ENCODE assay signal across 8 cellular contexts in genomic region chr22:37676691-37677627, GRCh38. TPM values are rescaled to one million over a fixed set of nuclear protein-coding genes. Genes with fewer than 3 reads are reported as not detected.
DNase-seq lines count a peak whose midpoint lies in the region; ATAC-seq, FAIRE-seq and TF ChIP-seq lines count a peak whose summit lies in the region.

No MANE protein-coding gene starts in this region.

- H3K36me3 ChIP-seq in HepG2 (replicated peaks in 1 of 2; ENCODE audit: control insufficient read depth in 1 of 2, insufficient read depth in 2 of 2, low read length in 2 of 2), result peaks cover 0 to 2% of the 10 kb centered on the region in 2 experiments; a peak in 1 of 5 replicates

- POLR2A ChIA-PET in activated CD4-positive, alpha-beta T cell treated with anti-CD3 and anti-CD28 coated beads for 36 hours (lab: Charles Lee), result interaction anchor here (0.9 to 1.1 kb wide), 2 partner anchors 9 to 18 kb away, joined by 3 read pairs; partner anchors contain the start of genes NOL12 and PDXP
- POLR2A ChIA-PET in HepG2 (lab: Yijun Ruan, JAX), result interaction anchor here (0.6 to 6.0 kb wide), 7 partner anchors 9 to 323 kb away, joined by 3 to 120 read pairs (median 4); partner anchors contain the start of genes NOL12 and PDXP

- in situ Hi-C loops in HepG2 (cut with HindIII; ENCODE audit: extremely low pct_ligation_motif_present, low pct_unique_long_range_greater_than_20kb), result no loop called here

- CTCF ChIA-PET in activated CD4-positive, alpha-beta T cell treated with anti-CD3 and anti-CD28 coated beads for 36 hours (lab: Charles Lee), result interaction anchor here (0.6 to 1.8 kb wide), 6 partner anchors 15 to 439 kb away, joined by 3 to 8 read pairs (median 4); no protein-coding TSS in a partner anchor
- CTCF ChIA-PET in HepG2 (lab: Yijun Ruan, JAX; ENCODE audit: low intra/inter-chr PET ratio, low total read pairs), result no interaction called here

- peak overlapping the region; percentile 33 for H3K27ac ChIP-seq in HepG2 (ENCODE audit: extremely low read length, insufficient read depth, low read length)

- H3K36me3 Mint-ChIP-seq in activated CD4-positive, alpha-beta T cell treated with anti-CD3 and anti-CD28 coated beads for 36 hours (ENCODE audit: low read depth), result peaks cover 12% of the 10 kb centered on the region

- DNase-seq in GM12865 (ENCODE audit: low read depth), result peak; percentile 93
- peak; percentile 77 for DNase-seq in NCI-H226
- peak; percentile 97 for DNase-seq in activated CD4-positive, alpha-beta T cell treated with anti-CD3 and anti-CD28 coated beads for 36 hours
- DNase-seq in choroid plexus epithelial cell (ENCODE audit: low read depth), result peak; percentile 98
- DNase-seq in HepG2 (ENCODE audit: low spot score), result peak; percentile 75
- DNase-seq in stimulated activated CD4-positive, alpha-beta T cell treated with anti-CD3 and anti-CD28 coated beads, Interleukin-2, amount 100 ng/mL, for 4 hours (ENCODE audit: low read depth), result peak; percentile 94
- DNase-seq in hippocampal formation (lab: John Stamatoyannopoulos, UW), result no peak

- no peak for TF ChIP-seq POLR2A in HepG2 (IDR thresholded peaks at IDR 0.05; ENCODE audit: insufficient read depth in 1 of 2, low read depth in 2 of 2, low read length in 2 of 2)

- WGBS in HepG2 (ENCODE audit: low lambda C conversion rate), result 7% methylated on average over 24 of the region's 46 CpGs

- no peaks in the 10 kb centered on the region for H3K79me2 ChIP-seq in HepG2 (ENCODE audit: insufficient read depth, low read length)

- no peak for TF ChIP-seq RAD21 in HepG2 (CRISPR knock-in tag; IDR thresholded peaks at IDR 0.05)

- no peak overlapping the region for H2AFZ ChIP-seq in HepG2 (ENCODE audit: low read length)

- peak overlapping the region; percentile 71 for H3K9ac ChIP-seq in HepG2 (ENCODE audit: insufficient read depth, low read depth, low read length)

- BruUV-seq in HepG2 (replicated peaks; lab: Mats Ljungman, UMichigan), result no TSS peak

- no peaks in the 10 kb centered on the region for H3K27me3 ChIP-seq in HepG2 (ENCODE audit: control insufficient read depth in 1 of 2, insufficient read depth in 2 of 2, low read length in 2 of 2)

- intact Hi-C loops in activated CD4-positive, alpha-beta T cell treated with anti-CD3 and anti-CD28 coated beads for 36 hours (cut with DNase I, micrococcal nuclease), result loop anchor here (1.0 to 10.0 kb wide), 12 partner anchors 9 to 1078 kb away; partner anchors contain the start of genes GGA1 (in 2 of the 2), PDXP (in 2 of the 2), ANKRD54 (in 1 of the 2) and DMC1 (in 1 of the 2)
- intact Hi-C loops in HepG2 (cut with micrococcal nuclease; ENCODE audit: unreplicated experiment), result loop anchor here (1.0 kb wide), 1 partner anchor 16 kb away; no protein-coding TSS in a partner anchor

- no peak for FAIRE-seq in HepG2 (lab: Jason Lieb, UNC)

- H3K4me3 ChIP-seq in GM12865 (ENCODE audit: low read depth, low read length) (peak overlapping the region; percentile 71), choroid plexus epithelial cell (ENCODE audit: low read depth, low read length) (peak overlapping the region; percentile 80), HepG2 (replicated peaks in 1 of 3; ENCODE audit: insufficient read depth in 1 of 3, low read depth in 2 of 3, low read length in 3 of 3) (peak overlapping the region; percentile 57 to 71 (median 59))

- H3K4me1 Mint-ChIP-seq in activated CD4-positive, alpha-beta T cell treated with anti-CD3 and anti-CD28 coated beads for 36 hours, result peaks cover 57% of the 10 kb centered on the region

- no peak for TF ChIP-seq EP300 in HepG2 (IDR thresholded peaks at IDR 0.05; ENCODE audit: low read depth in 2 of 2, low read length in 2 of 2)
- peak; percentile 38; the same call in 1 of the 2 replicates for TF ChIP-seq EP300 in HepG2 (CRISPR knock-in tag; IDR thresholded peaks at IDR 0.05; ENCODE audit: borderline replicate concordance)

- peak; percentile 61 for ATAC-seq in HG02798 (IDR thresholded peaks at IDR 0.05; ENCODE audit: poor library complexity, unreplicated experiment)
- peak; percentile 78 for ATAC-seq in activated CD4-positive, alpha-beta T cell treated with anti-CD3 and anti-CD28 coated beads for 36 hours
- peak; percentile 20 for ATAC-seq in HepG2

- no peaks in the 10 kb centered on the region for H4K20me1 ChIP-seq in HepG2 (ENCODE audit: insufficient read depth, low read length)

- no peaks in the 10 kb centered on the region for H3K9me3 ChIP-seq in HepG2 (ENCODE audit: low read length)

- H3K9me3 Mint-ChIP-seq in activated CD4-positive, alpha-beta T cell treated with anti-CD3 and anti-CD28 coated beads for 36 hours (ENCODE audit: low read depth), result no peaks in the 10 kb centered on the region

- peak overlapping the region; percentile 96 for H3K27ac Mint-ChIP-seq in activated CD4-positive, alpha-beta T cell treated with anti-CD3 and anti-CD28 coated beads for 36 hours

- TF ChIP-seq CTCF in GM12865 (IDR thresholded peaks at IDR 0.05; ENCODE audit: insufficient read depth, low read depth, low read length, missing control alignments) (no peak), choroid plexus epithelial cell (conservative IDR thresholded peaks at IDR 0.05; ENCODE audit: low read depth, low read length) (no peak), HepG2 (CRISPR knock-in tag; IDR thresholded peaks at IDR 0.05) (no peak)

- H3K4me3 Mint-ChIP-seq in activated CD4-positive, alpha-beta T cell treated with anti-CD3 and anti-CD28 coated beads for 36 hours, result peak overlapping the region; percentile 89

- no peaks in the 10 kb centered on the region for H3K27me3 Mint-ChIP-seq in activated CD4-positive, alpha-beta T cell treated with anti-CD3 and anti-CD28 coated beads for 36 hours

- peaks cover 54% of the 10 kb centered on the region for H3K4me1 ChIP-seq in HepG2 (ENCODE audit: insufficient read depth, low read length)

- H3K4me2 ChIP-seq in HepG2 (ENCODE audit: low read depth, low read length), result peak overlapping the region; percentile 96

RNA-seq across cellular contexts. Expression of gene LGALS1, which starts 1.5 kb away (rescaled TPM):
- 100 to 1,000 TPM; 522 to 663 TPM for total RNA-seq in activated CD4-positive, alpha-beta T cell treated with anti-CD3 and anti-CD28 coated beads for 36 hours
- total RNA-seq in HepG2 (2016; rRNA removed; fragmentation: Illumina TruSeq; extraction: Trizol), result 103 and 124 TPM in 2 replicates
- 57.9 and 62.2 TPM in 2 replicates for total RNA-seq in HepG2 (2016; cell fraction: cytosol; rRNA removed; fragmentation: Illumina TruSeq; extraction: Trizol; ENCODE audit: low read depth)
- 112 and 139 TPM in 2 replicates for total RNA-seq in HepG2 (2016; cell fraction: insoluble cytoplasmic fraction; rRNA removed; fragmentation: Illumina TruSeq; extraction: Trizol)
- total RNA-seq in HepG2 (2016; cell fraction: membrane; rRNA removed; fragmentation: Illumina TruSeq; extraction: Trizol), result 82.6 and 91.4 TPM in 2 replicates
- 41.9 and 43.3 TPM in 2 replicates for total RNA-seq in HepG2 (2016; cell fraction: nucleus; rRNA removed; fragmentation: Illumina TruSeq; extraction: Trizol)
- 858 and 969 TPM in 2 replicates for polyA plus RNA-seq in HepG2 (2011; rRNA removed)
- 832 and 1,201 TPM in 2 replicates for polyA plus RNA-seq in HepG2 (2011; cell fraction: cytosol; rRNA removed)
- polyA plus RNA-seq in HepG2 (2011; cell fraction: nucleus; rRNA removed), result 345 and 371 TPM in 2 replicates
- polyA plus RNA-seq in HepG2 (2012), result 159 and 278 TPM in 2 replicates
- 67.7 and 71.5 TPM in 2 replicates for polyA plus RNA-seq in HepG2 (2016; cell fraction: cytosol; fragmentation: Illumina TruSeq; extraction: Trizol; ENCODE audit: low read depth)
- polyA plus RNA-seq in HepG2 (2016; cell fraction: insoluble cytoplasmic fraction; fragmentation: Illumina TruSeq; extraction: Trizol; ENCODE audit: low read depth), result 127 and 134 TPM in 2 replicates
- 86.0 and 88.7 TPM in 2 replicates for polyA plus RNA-seq in HepG2 (2016; cell fraction: membrane; fragmentation: Illumina TruSeq; extraction: Trizol; ENCODE audit: low read depth)
- polyA plus RNA-seq in HepG2 (2016; cell fraction: nucleus; fragmentation: Illumina TruSeq; extraction: Trizol; ENCODE audit: insufficient read depth, low read depth), result 73.5 and 82.4 TPM in 2 replicates
- 698 and 901 TPM in 2 replicates for polyA minus RNA-seq in HepG2 (2011; rRNA and poly(A)+ RNA removed; ENCODE audit: low replicate concordance)
- polyA minus RNA-seq in HepG2 (2011; cell fraction: cytosol; rRNA and poly(A)+ RNA removed), result 108 and 111 TPM in 2 replicates
- polyA minus RNA-seq in HepG2 (2011; cell fraction: nucleus; rRNA and poly(A)+ RNA removed), result 36.1 and 40.8 TPM in 2 replicates

RNA-seq across cellular contexts. Expression of gene NOL12, which starts 9.2 kb away (rescaled TPM):
- total RNA-seq in activated CD4-positive, alpha-beta T cell treated with anti-CD3 and anti-CD28 coated beads for 36 hours, result 10 to 100 TPM; 37.1 to 42.3 TPM
- total RNA-seq in HepG2 (2016; rRNA removed; fragmentation: Illumina TruSeq; extraction: Trizol), result 27.5 and 31.4 TPM in 2 replicates
- total RNA-seq in HepG2 (2016; cell fraction: cytosol; rRNA removed; fragmentation: Illumina TruSeq; extraction: Trizol; ENCODE audit: low read depth), result 16.8 and 19.1 TPM in 2 replicates
- total RNA-seq in HepG2 (2016; cell fraction: insoluble cytoplasmic fraction; rRNA removed; fragmentation: Illumina TruSeq; extraction: Trizol), result 32.5 and 33.9 TPM in 2 replicates
- 15.1 and 15.8 TPM in 2 replicates for total RNA-seq in HepG2 (2016; cell fraction: membrane; rRNA removed; fragmentation: Illumina TruSeq; extraction: Trizol)
- total RNA-seq in HepG2 (2016; cell fraction: nucleus; rRNA removed; fragmentation: Illumina TruSeq; extraction: Trizol), result 16.0 and 18.3 TPM in 2 replicates
- polyA plus RNA-seq in HepG2 (2011; rRNA removed), result 11.8 and 14.3 TPM in 2 replicates
- polyA plus RNA-seq in HepG2 (2011; cell fraction: cytosol; rRNA removed), result 10.6 and 13.4 TPM in 2 replicates
- polyA plus RNA-seq in HepG2 (2011; cell fraction: nucleus; rRNA removed), result 22.9 and 24.1 TPM in 2 replicates
- 7.3 and 8.5 TPM in 2 replicates for polyA plus RNA-seq in HepG2 (2012)
- 11.0 and 12.6 TPM in 2 replicates for polyA plus RNA-seq in HepG2 (2016; cell fraction: cytosol; fragmentation: Illumina TruSeq; extraction: Trizol; ENCODE audit: low read depth)
- polyA plus RNA-seq in HepG2 (2016; cell fraction: insoluble cytoplasmic fraction; fragmentation: Illumina TruSeq; extraction: Trizol; ENCODE audit: low read depth), result 33.1 and 34.7 TPM in 2 replicates
- polyA plus RNA-seq in HepG2 (2016; cell fraction: membrane; fragmentation: Illumina TruSeq; extraction: Trizol; ENCODE audit: low read depth), result 11.4 and 13.2 TPM in 2 replicates
- 32.5 and 32.7 TPM in 2 replicates for polyA plus RNA-seq in HepG2 (2016; cell fraction: nucleus; fragmentation: Illumina TruSeq; extraction: Trizol; ENCODE audit: insufficient read depth, low read depth)
- polyA minus RNA-seq in HepG2 (2011; rRNA and poly(A)+ RNA removed; ENCODE audit: low replicate concordance), result 17.5 and 18.0 TPM in 2 replicates
- 6.7 and 8.4 TPM in 2 replicates for polyA minus RNA-seq in HepG2 (2011; cell fraction: cytosol; rRNA and poly(A)+ RNA removed)
- 18.2 and 19.4 TPM in 2 replicates for polyA minus RNA-seq in HepG2 (2011; cell fraction: nucleus; rRNA and poly(A)+ RNA removed)

RNA-seq across cellular contexts. Expression of gene PDXP, which starts 18.4 kb away (rescaled TPM):
- 10 to 100 TPM; 35.8 to 37.8 TPM for total RNA-seq in activated CD4-positive, alpha-beta T cell treated with anti-CD3 and anti-CD28 coated beads for 36 hours
- 46.1 and 58.2 TPM in 2 replicates for total RNA-seq in HepG2 (2016; rRNA removed; fragmentation: Illumina TruSeq; extraction: Trizol)
- 62.9 and 64.6 TPM in 2 replicates for total RNA-seq in HepG2 (2016; cell fraction: cytosol; rRNA removed; fragmentation: Illumina TruSeq; extraction: Trizol; ENCODE audit: low read depth)
- total RNA-seq in HepG2 (2016; cell fraction: insoluble cytoplasmic fraction; rRNA removed; fragmentation: Illumina TruSeq; extraction: Trizol), result 45.3 and 56.4 TPM in 2 replicates
- 118 and 121 TPM in 2 replicates for total RNA-seq in HepG2 (2016; cell fraction: membrane; rRNA removed; fragmentation: Illumina TruSeq; extraction: Trizol)
- total RNA-seq in HepG2 (2016; cell fraction: nucleus; rRNA removed; fragmentation: Illumina TruSeq; extraction: Trizol), result 25.4 and 29.3 TPM in 2 replicates
- 70.6 and 85.3 TPM in 2 replicates for polyA plus RNA-seq in HepG2 (2011; rRNA removed)
- polyA plus RNA-seq in HepG2 (2011; cell fraction: cytosol; rRNA removed), result 84.8 and 95.4 TPM in 2 replicates
- polyA plus RNA-seq in HepG2 (2011; cell fraction: nucleus; rRNA removed), result 35.1 and 40.0 TPM in 2 replicates
- 56.1 and 70.1 TPM in 2 replicates for polyA plus RNA-seq in HepG2 (2012)
- 91.9 and 92.3 TPM in 2 replicates for polyA plus RNA-seq in HepG2 (2016; cell fraction: cytosol; fragmentation: Illumina TruSeq; extraction: Trizol; ENCODE audit: low read depth)
- 62.2 and 67.0 TPM in 2 replicates for polyA plus RNA-seq in HepG2 (2016; cell fraction: insoluble cytoplasmic fraction; fragmentation: Illumina TruSeq; extraction: Trizol; ENCODE audit: low read depth)
- 136 and 141 TPM in 2 replicates for polyA plus RNA-seq in HepG2 (2016; cell fraction: membrane; fragmentation: Illumina TruSeq; extraction: Trizol; ENCODE audit: low read depth)
- 55.6 and 56.4 TPM in 2 replicates for polyA plus RNA-seq in HepG2 (2016; cell fraction: nucleus; fragmentation: Illumina TruSeq; extraction: Trizol; ENCODE audit: insufficient read depth, low read depth)
- 51.1 and 129 TPM in 2 replicates for polyA minus RNA-seq in HepG2 (2011; rRNA and poly(A)+ RNA removed; ENCODE audit: low replicate concordance)
- polyA minus RNA-seq in HepG2 (2011; cell fraction: cytosol; rRNA and poly(A)+ RNA removed), result 45.3 and 51.1 TPM in 2 replicates
- 11.2 and 19.6 TPM in 2 replicates for polyA minus RNA-seq in HepG2 (2011; cell fraction: nucleus; rRNA and poly(A)+ RNA removed)

RNA-seq across cellular contexts. Expression of gene TRIOBP, which starts 19.9 kb away (rescaled TPM):
- 10 to 100 TPM; 23.3 to 26.1 TPM for total RNA-seq in activated CD4-positive, alpha-beta T cell treated with anti-CD3 and anti-CD28 coated beads for 36 hours
- total RNA-seq in HepG2 (2016; rRNA removed; fragmentation: Illumina TruSeq; extraction: Trizol), result 11.3 and 15.4 TPM in 2 replicates
- 7.1 and 8.1 TPM in 2 replicates for total RNA-seq in HepG2 (2016; cell fraction: cytosol; rRNA removed; fragmentation: Illumina TruSeq; extraction: Trizol; ENCODE audit: low read depth)
- 10.9 and 14.5 TPM in 2 replicates for total RNA-seq in HepG2 (2016; cell fraction: insoluble cytoplasmic fraction; rRNA removed; fragmentation: Illumina TruSeq; extraction: Trizol)
- 15.0 and 16.4 TPM in 2 replicates for total RNA-seq in HepG2 (2016; cell fraction: membrane; rRNA removed; fragmentation: Illumina TruSeq; extraction: Trizol)
- total RNA-seq in HepG2 (2016; cell fraction: nucleus; rRNA removed; fragmentation: Illumina TruSeq; extraction: Trizol), result 12.3 and 18.6 TPM in 2 replicates
- polyA plus RNA-seq in HepG2 (2011; rRNA removed), result 6.1 and 10.1 TPM in 2 replicates
- polyA plus RNA-seq in HepG2 (2011; cell fraction: cytosol; rRNA removed), result 5.6 and 8.0 TPM in 2 replicates
- polyA plus RNA-seq in HepG2 (2011; cell fraction: nucleus; rRNA removed), result 19.7 and 19.9 TPM in 2 replicates
- polyA plus RNA-seq in HepG2 (2012), result 7.0 TPM in 2 replicates
- polyA plus RNA-seq in HepG2 (2016; cell fraction: cytosol; fragmentation: Illumina TruSeq; extraction: Trizol; ENCODE audit: low read depth), result 7.6 and 8.0 TPM in 2 replicates
- 12.7 and 16.2 TPM in 2 replicates for polyA plus RNA-seq in HepG2 (2016; cell fraction: insoluble cytoplasmic fraction; fragmentation: Illumina TruSeq; extraction: Trizol; ENCODE audit: low read depth)
- polyA plus RNA-seq in HepG2 (2016; cell fraction: membrane; fragmentation: Illumina TruSeq; extraction: Trizol; ENCODE audit: low read depth), result 12.7 and 14.1 TPM in 2 replicates
- polyA plus RNA-seq in HepG2 (2016; cell fraction: nucleus; fragmentation: Illumina TruSeq; extraction: Trizol; ENCODE audit: insufficient read depth, low read depth), result 21.7 and 21.8 TPM in 2 replicates
- 23.8 and 48.7 TPM in 2 replicates for polyA minus RNA-seq in HepG2 (2011; rRNA and poly(A)+ RNA removed; ENCODE audit: low replicate concordance)
- 4.7 and 7.0 TPM in 2 replicates for polyA minus RNA-seq in HepG2 (2011; cell fraction: cytosol; rRNA and poly(A)+ RNA removed)
- polyA minus RNA-seq in HepG2 (2011; cell fraction: nucleus; rRNA and poly(A)+ RNA removed), result 13.6 and 16.2 TPM in 2 replicates

RNA-seq across cellular contexts. Expression of gene SH3BP1, which starts 37.5 kb away (rescaled TPM):
- 10 to 100 TPM; 86.5 to 98.2 TPM for total RNA-seq in activated CD4-positive, alpha-beta T cell treated with anti-CD3 and anti-CD28 coated beads for 36 hours
- 8.4 and 9.4 TPM in 2 replicates for total RNA-seq in HepG2 (2016; rRNA removed; fragmentation: Illumina TruSeq; extraction: Trizol)
- 5.6 and 6.0 TPM in 2 replicates for total RNA-seq in HepG2 (2016; cell fraction: cytosol; rRNA removed; fragmentation: Illumina TruSeq; extraction: Trizol; ENCODE audit: low read depth)
- total RNA-seq in HepG2 (2016; cell fraction: insoluble cytoplasmic fraction; rRNA removed; fragmentation: Illumina TruSeq; extraction: Trizol), result 6.3 and 8.5 TPM in 2 replicates
- 9.2 and 11.0 TPM in 2 replicates for total RNA-seq in HepG2 (2016; cell fraction: membrane; rRNA removed; fragmentation: Illumina TruSeq; extraction: Trizol)
- 6.6 and 9.5 TPM in 2 replicates for total RNA-seq in HepG2 (2016; cell fraction: nucleus; rRNA removed; fragmentation: Illumina TruSeq; extraction: Trizol)
- polyA plus RNA-seq in HepG2 (2011; rRNA removed), result 15.7 and 18.5 TPM in 2 replicates
- 7.3 and 12.2 TPM in 2 replicates for polyA plus RNA-seq in HepG2 (2011; cell fraction: cytosol; rRNA removed)
- polyA plus RNA-seq in HepG2 (2011; cell fraction: nucleus; rRNA removed), result 56.4 and 86.5 TPM in 2 replicates
- 23.6 and 27.1 TPM in 2 replicates for polyA plus RNA-seq in HepG2 (2012)
- polyA plus RNA-seq in HepG2 (2016; cell fraction: cytosol; fragmentation: Illumina TruSeq; extraction: Trizol; ENCODE audit: low read depth), result 7.5 and 7.7 TPM in 2 replicates
- 11.5 and 13.3 TPM in 2 replicates for polyA plus RNA-seq in HepG2 (2016; cell fraction: insoluble cytoplasmic fraction; fragmentation: Illumina TruSeq; extraction: Trizol; ENCODE audit: low read depth)
- polyA plus RNA-seq in HepG2 (2016; cell fraction: membrane; fragmentation: Illumina TruSeq; extraction: Trizol; ENCODE audit: low read depth), result 12.3 and 13.5 TPM in 2 replicates
- polyA plus RNA-seq in HepG2 (2016; cell fraction: nucleus; fragmentation: Illumina TruSeq; extraction: Trizol; ENCODE audit: insufficient read depth, low read depth), result 17.9 and 27.8 TPM in 2 replicates
- 1.6 and 9.8 TPM in 2 replicates for polyA minus RNA-seq in HepG2 (2011; rRNA and poly(A)+ RNA removed; ENCODE audit: low replicate concordance)
- 6.4 and 9.8 TPM in 2 replicates for polyA minus RNA-seq in HepG2 (2011; cell fraction: cytosol; rRNA and poly(A)+ RNA removed)
- polyA minus RNA-seq in HepG2 (2011; cell fraction: nucleus; rRNA and poly(A)+ RNA removed), result 7.9 and 15.4 TPM in 2 replicates

Comparison
In these comparisons a context has a peak if more than half of its experiments do, and no peak if none do; other contexts are left out.
1. DNase-seq: peak in GM12865 (single experiment), NCI-H226 (single experiment), activated CD4-positive, alpha-beta T cell treated with anti-CD3 and anti-CD28 coated beads for 36 hours (single experiment), choroid plexus epithelial cell (single experiment), HepG2 (single experiment) and stimulated activated CD4-positive, alpha-beta T cell treated with anti-CD3 and anti-CD28 coated beads, Interleukin-2, amount 100 ng/mL, for 4 hours (single experiment); none in hippocampal formation (0 of 2).
2. ATAC-seq: peak in every context shown above with its lines; median percentile 78 in activated CD4-positive, alpha-beta T cell treated with anti-CD3 and anti-CD28 coated beads for 36 hours; 61 in HG02798; 20 in HepG2.
3. Peak in every context shown above with its lines, with median percentiles within 50 percentile points of each other: H3K4me3 ChIP-seq.